In genomic region chr22:23196165-23196564, GRCh38 we compare ENCODE assay signal across 1 cellular context.
TF ChIP-seq lines count a peak whose summit lies in the region.

No MANE protein-coding gene starts in this region.

TF ChIP-seq in HepG2, 621 proteins besides CTCF, POLR2A, EP300 and RAD21:
- TF ChIP-seq FOXA1 (IDR thresholded peaks at IDR 0.05): no peak
- no peak for TF ChIP-seq FOXA1 (CRISPR knock-in tag; IDR thresholded peaks at IDR 0.05)
- TF ChIP-seq ZNF747 (CRISPR knock-in tag; IDR thresholded peaks at IDR 0.05; ENCODE audit: borderline replicate concordance): no peak
TF ChIP-seq in HepG2: peak in this region for 0.
